Comparison of ENCODE assay signal across 1 cellular context in genomic region chr6:131859658-131860057, GRCh38.
TF ChIP-seq lines count a peak whose summit lies in the region.

No MANE protein-coding gene starts in this region.

TF ChIP-seq in WTC11, 78 proteins besides CTCF, POLR2A, EP300 and RAD21:
- TF ChIP-seq ZNF121 (CRISPR knock-in tag; IDR thresholded peaks at IDR 0.05): peak; percentile 77
